11 cellular contexts compared by ENCODE assay signal in the genomic region with DNA sequence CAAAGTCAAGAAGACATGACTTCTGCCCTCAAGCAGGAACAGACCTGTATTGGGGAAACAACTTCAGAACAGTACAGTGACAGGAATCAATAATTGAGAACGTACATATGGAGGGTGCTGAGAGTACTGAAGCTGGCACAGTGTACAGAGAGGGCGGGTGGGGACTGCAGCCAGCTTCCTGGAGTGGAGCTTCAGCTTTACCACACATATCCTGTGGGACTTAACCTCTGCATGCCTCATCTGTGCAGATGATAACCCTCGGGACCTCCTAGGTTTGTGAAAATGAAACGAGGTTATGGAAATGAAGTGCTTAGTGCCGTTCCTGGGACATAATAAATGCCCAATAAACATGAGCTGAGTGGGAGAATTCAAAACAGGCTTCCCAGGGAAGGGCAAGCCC.
"Had no signal": no experiment of that assay in that cellular context is flagged by ENCODE, and none has a peak within 500 bp of the region (broad histone marks: within the 10 kb centered on the region; RNA-seq: fewer than 3 reads in every experiment).

No MANE protein-coding gene starts in this region.

- ATAC-seq: activated naive CD8-positive, alpha-beta T cell treated with anti-CD3 and anti-CD28 coated beads, Interleukin-2, amount 50 U/mL, for 24 hours; left colon; naive thymus-derived CD4-positive, alpha-beta T cell; right cardiac atrium had no signal

- DNase-seq: activated CD4-positive, alpha-beta T cell treated with anti-CD3 and anti-CD28 coated beads, Interleukin-2, amount 50 U/mL, for 4 hours; activated CD4-positive, CD25-positive, alpha-beta regulatory T cell treated with anti-CD3 and anti-CD28 coated beads, Interleukin-2, amount 50 U/mL, for 72 hours; activated naive CD8-positive, alpha-beta T cell treated with anti-CD3 and anti-CD28 coated beads, Interleukin-2, amount 50 U/mL, for 24 hours; activated T-cell treated with anti-CD3 and anti-CD28 coated beads, Interleukin-2, amount 50 U/mL, for 48 hours; dorsolateral prefrontal cortex; left colon; naive thymus-derived CD4-positive, alpha-beta T cell; right cardiac atrium; small intestine; thyroid gland had no signal

- H3K36me3 Mint-ChIP-seq: naive thymus-derived CD4-positive, alpha-beta T cell had no signal

- H3K27ac Mint-ChIP-seq: activated naive CD8-positive, alpha-beta T cell treated with anti-CD3 and anti-CD28 coated beads, Interleukin-2, amount 50 U/mL, for 24 hours; naive thymus-derived CD4-positive, alpha-beta T cell had no signal

- H3K4me3 Mint-ChIP-seq: activated naive CD8-positive, alpha-beta T cell treated with anti-CD3 and anti-CD28 coated beads, Interleukin-2, amount 50 U/mL, for 24 hours; naive thymus-derived CD4-positive, alpha-beta T cell had no signal

- H3K9me3 Mint-ChIP-seq: activated naive CD8-positive, alpha-beta T cell treated with anti-CD3 and anti-CD28 coated beads, Interleukin-2, amount 50 U/mL, for 24 hours; naive thymus-derived CD4-positive, alpha-beta T cell had no signal

- H3K4me1 Mint-ChIP-seq: activated naive CD8-positive, alpha-beta T cell treated with anti-CD3 and anti-CD28 coated beads, Interleukin-2, amount 50 U/mL, for 24 hours had no signal

- H3K27me3 Mint-ChIP-seq: activated naive CD8-positive, alpha-beta T cell treated with anti-CD3 and anti-CD28 coated beads, Interleukin-2, amount 50 U/mL, for 24 hours; naive thymus-derived CD4-positive, alpha-beta T cell; progenitor cell of endocrine pancreas had no signal
